Comparison of ENCODE assay signal across 21 cellular contexts in the genomic region with DNA sequence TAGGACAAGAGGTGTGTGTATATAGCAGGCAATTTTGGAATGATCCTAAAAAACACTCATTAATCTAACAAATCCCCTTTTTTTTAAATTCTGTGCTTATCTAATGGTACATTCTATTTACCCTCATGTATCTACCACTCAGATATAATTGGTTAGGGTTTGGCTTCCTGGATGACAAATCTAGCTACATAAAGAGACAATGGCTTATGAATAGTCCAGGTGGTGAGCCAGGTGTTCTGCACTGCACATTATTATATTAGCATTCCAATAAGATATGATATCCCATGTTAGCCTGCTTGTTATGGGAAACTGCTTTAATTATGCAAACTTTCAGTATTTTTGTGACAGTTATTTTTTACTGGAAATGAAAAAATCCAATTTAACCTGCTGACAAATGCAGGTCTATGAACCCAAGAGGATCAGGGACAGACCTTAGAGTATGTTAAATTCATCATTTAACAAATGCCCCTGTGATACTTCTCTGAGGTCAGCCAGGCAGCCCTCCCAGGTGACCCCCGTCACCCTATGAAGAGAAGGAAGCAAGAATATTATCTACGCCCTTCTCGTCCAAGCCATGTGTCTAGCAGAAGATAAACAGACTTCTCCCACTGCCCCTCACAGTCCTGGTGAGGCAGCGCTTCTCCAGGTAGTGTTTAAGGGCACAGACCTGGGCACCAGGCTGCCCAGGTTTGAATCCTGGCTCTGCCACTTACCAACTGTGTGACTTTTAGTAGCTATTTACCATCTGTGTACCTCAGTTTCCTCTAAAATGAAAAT.
DNase-seq lines count a peak whose midpoint lies in the region; ATAC-seq and TF ChIP-seq lines count a peak whose summit lies in the region.
"Had no signal": no experiment of that assay in that cellular context is flagged by ENCODE, and none has a peak within 500 bp of the region (broad histone marks: within the 10 kb centered on the region; RNA-seq: fewer than 3 reads in every experiment).

No MANE protein-coding gene starts in this region.

- peak overlapping the region in 1 of 2 donors; percentile 39 for H3K27ac Mint-ChIP-seq in activated naive CD4-positive, alpha-beta T cell treated with anti-CD3 and anti-CD28 coated beads, Interleukin-2, amount 50 U/mL, for 72 hours
- H3K27ac Mint-ChIP-seq: effector memory CD8-positive, alpha-beta T cell; HFFc6; memory B cell had no signal

- no peak for TF ChIP-seq CTCF in coronary artery (IDR thresholded peaks at IDR 0.05)

- ATAC-seq in activated naive CD4-positive, alpha-beta T cell treated with anti-CD3 and anti-CD28 coated beads, Interleukin-2, amount 50 U/mL, for 72 hours: no peak
- ATAC-seq in SK-N-SH treated with all-trans-retinoic acid at 6 μM for 48 hours: no peak
- ATAC-seq in GM21381 (IDR thresholded peaks at IDR 0.05; ENCODE audit: unreplicated experiment): no peak
- ATAC-seq: effector memory CD8-positive, alpha-beta T cell; left cardiac atrium had no signal

- DNase-seq in DMS 273 (lab: John Stamatoyannopoulos, UW; ENCODE audit: unreplicated experiment) (peak; percentile 18), DMS 273 treated with DMSO at 0.1 percent for 48 hours (lab: John Stamatoyannopoulos, UW) (no peak), NCI-H1417 treated with DMSO at 0.1 percent for 48 hours (lab: John Stamatoyannopoulos, UW) (peak; percentile 23), NCI-H69 (lab: John Stamatoyannopoulos, UW) (peak; percentile 72), coronary artery (ENCODE audit: low spot score) (peak; percentile 35)
- no peak for DNase-seq in activated naive CD4-positive, alpha-beta T cell treated with anti-CD3 and anti-CD28 coated beads, Interleukin-2, amount 50 U/mL, for 72 hours (ENCODE audit: low spot score in 2 of 2)
- DNase-seq: activated CD4-positive, alpha-beta T cell treated with anti-CD3 and anti-CD28 coated beads, Interleukin-2, amount 50 U/mL, for 4 hours; activated naive CD4-positive, alpha-beta T cell; activated T-cell treated with anti-CD3 and anti-CD28 coated beads, Interleukin-2, amount 50 U/mL, for 1 hour; AML-193; effector memory CD8-positive, alpha-beta T cell; HFFc6; left cardiac atrium; naive B cell; T-helper 2 cell; uterus had no signal

- H3K36me3 Mint-ChIP-seq in activated naive CD4-positive, alpha-beta T cell treated with anti-CD3 and anti-CD28 coated beads, Interleukin-2, amount 50 U/mL, for 72 hours: peaks cover 0 to 10% of the 10 kb centered on the region in 2 donors

- no peaks in the 10 kb centered on the region for H3K9me3 Mint-ChIP-seq in activated naive CD4-positive, alpha-beta T cell treated with anti-CD3 and anti-CD28 coated beads, Interleukin-2, amount 50 U/mL, for 72 hours
- H3K9me3 Mint-ChIP-seq: effector memory CD8-positive, alpha-beta T cell; HFFc6; memory B cell; naive B cell had no signal

- no peak overlapping the region for H3K4me3 ChIP-seq in coronary artery
- H3K4me3 ChIP-seq: right atrium auricular region, uterus had no signal

- no peak overlapping the region for H3K27ac ChIP-seq in coronary artery
- H3K27ac ChIP-seq: 22Rv1, right atrium auricular region, uterus had no signal

TF ChIP-seq in SK-N-SH treated with all-trans-retinoic acid at 6 μM for 48 hours, 23 proteins besides CTCF, POLR2A, EP300 and RAD21:
- TF ChIP-seq TCF4 (CRISPR knock-in tag; IDR thresholded peaks at IDR 0.05; ENCODE audit: borderline replicate concordance): no peak
- no peak for TF ChIP-seq TOX (CRISPR knock-in tag; IDR thresholded peaks at IDR 0.05; ENCODE audit: borderline replicate concordance)
- TF ChIP-seq GLIS3 (CRISPR knock-in tag; IDR thresholded peaks at IDR 0.05): no peak
- no peak for TF ChIP-seq ESRRG (CRISPR knock-in tag; IDR thresholded peaks at IDR 0.05)
- no peak for TF ChIP-seq ARNTL (CRISPR knock-in tag; IDR thresholded peaks at IDR 0.05; ENCODE audit: borderline replicate concordance, low read depth)
- no peak for TF ChIP-seq RARB (CRISPR knock-in tag; IDR thresholded peaks at IDR 0.05)
- no peak for TF ChIP-seq ZNF70 (CRISPR knock-in tag; IDR thresholded peaks at IDR 0.05)
- TF ChIP-seq CSDC2 (CRISPR knock-in tag; IDR thresholded peaks at IDR 0.05): no peak
- TF ChIP-seq OSR1 (CRISPR knock-in tag; IDR thresholded peaks at IDR 0.05): no peak
- no peak for TF ChIP-seq PPARA (CRISPR knock-in tag; IDR thresholded peaks at IDR 0.05; ENCODE audit: borderline replicate concordance)
- no peak for TF ChIP-seq ZNF8 (CRISPR knock-in tag; IDR thresholded peaks at IDR 0.05)
- TF ChIP-seq SNAI2 (CRISPR knock-in tag; IDR thresholded peaks at IDR 0.05): no peak

Comparison
In these comparisons a context has a peak if more than half of its experiments do, and no peak if none do; other contexts are left out.
1. DNase-seq: peak in DMS 273 (single experiment), NCI-H1417 treated with DMSO at 0.1 percent for 48 hours (single experiment), NCI-H69 (single experiment) and coronary artery (single experiment); none in DMS 273 treated with DMSO at 0.1 percent for 48 hours (single experiment) and activated naive CD4-positive, alpha-beta T cell treated with anti-CD3 and anti-CD28 coated beads, Interleukin-2, amount 50 U/mL, for 72 hours (0 of 2).